ENCODE assay signal across 14 cellular contexts in genomic region chr2:197090713-197091367, GRCh38.
DNase-seq lines count a peak whose midpoint lies in the region; ATAC-seq and TF ChIP-seq lines count a peak whose summit lies in the region.
"Had no signal": no experiment of that assay in that cellular context is flagged by ENCODE, and none has a peak within 500 bp of the region (broad histone marks: within the 10 kb centered on the region; RNA-seq: fewer than 3 reads in every experiment).

No MANE protein-coding gene starts in this region.

- TF ChIP-seq CTCF in natural killer cell (IDR thresholded peaks at IDR 0.05): no peak
- no peak for TF ChIP-seq CTCF in upper lobe of right lung (IDR thresholded peaks at IDR 0.05)

- H3K36me3 Mint-ChIP-seq in natural killer cell: peaks cover 11% of the 10 kb centered on the region
- H3K36me3 Mint-ChIP-seq in natural killer cell treated with Interleukin-12 subunit alpha and Interleukin-12 subunit beta and Interleukin-15 and Interleukin-18, amount 100 ng/mL, for 72 hours: peaks cover 34% of the 10 kb centered on the region

- H3K27ac Mint-ChIP-seq in natural killer cell: peak overlapping the region; percentile 68
- no peak overlapping the region for H3K27ac Mint-ChIP-seq in natural killer cell treated with Interleukin-12 subunit alpha and Interleukin-12 subunit beta and Interleukin-15 and Interleukin-18, amount 100 ng/mL, for 72 hours
- H3K27ac Mint-ChIP-seq: activated CD4-positive, alpha-beta T cell treated with anti-CD3 and anti-CD28 coated beads, Interleukin-2, amount 10 ng/mL, durations not matched to agents 7 days and 5 days had no signal

- peaks cover 21 to 38% of the 10 kb centered on the region in 2 donors for H3K4me1 Mint-ChIP-seq in natural killer cell
- H3K4me1 Mint-ChIP-seq in natural killer cell treated with Interleukin-12 subunit alpha and Interleukin-12 subunit beta and Interleukin-15 and Interleukin-18, amount 100 ng/mL, for 72 hours (ENCODE audit: low read depth in 2 of 2): peaks cover 15 to 17% of the 10 kb centered on the region in 2 donors

- H3K27me3 ChIP-seq in upper lobe of right lung: no peaks in the 10 kb centered on the region
- H3K27me3 ChIP-seq: body of pancreas had no signal

- no peak overlapping the region for H3K27ac ChIP-seq in upper lobe of right lung
- H3K27ac ChIP-seq: body of pancreas, prostate gland had no signal

- no peaks in the 10 kb centered on the region for H3K9me3 Mint-ChIP-seq in natural killer cell
- no peaks in the 10 kb centered on the region for H3K9me3 Mint-ChIP-seq in natural killer cell treated with Interleukin-12 subunit alpha and Interleukin-12 subunit beta and Interleukin-15 and Interleukin-18, amount 100 ng/mL, for 72 hours
- H3K9me3 Mint-ChIP-seq: activated CD4-positive, alpha-beta T cell treated with anti-CD3 and anti-CD28 coated beads, Interleukin-2, amount 10 ng/mL, durations not matched to agents 7 days and 5 days had no signal

- no peak for DNase-seq in natural killer cell
- no peak for DNase-seq in natural killer cell treated with Interleukin-12 subunit alpha and Interleukin-12 subunit beta and Interleukin-15 and Interleukin-18, amount 100 ng/mL, for 72 hours (ENCODE audit: low spot score)
- DNase-seq in SHP77 treated with DMSO at 0.1 percent for 48 hours (lab: John Stamatoyannopoulos, UW): peak; percentile 38
- DNase-seq in islet precursor cell: peak; percentile 83
- DNase-seq in upper lobe of right lung: no peak
- no peak for DNase-seq in putamen (ENCODE audit: low spot score)
- DNase-seq in central memory CD4-positive, alpha-beta T cell: no peak
- no peak for DNase-seq in activated naive CD4-positive, alpha-beta T cell (lab: John Stamatoyannopoulos, UW)
- DNase-seq: activated CD4-positive, alpha-beta T cell treated with anti-CD3 and anti-CD28 coated beads, Interleukin-2, amount 10 ng/mL, durations not matched to agents 7 days and 5 days; body of pancreas; HCEC 1CT; PC-3; stimulated activated CD4-positive, alpha-beta T cell treated with anti-CD3 and anti-CD28 coated beads, Interleukin-1b, Interleukin-23, amount 100 ng/mL, for 48 hours had no signal

- H3K4me1 ChIP-seq in upper lobe of right lung: peaks cover 5% of the 10 kb centered on the region
- H3K4me1 ChIP-seq: body of pancreas, prostate gland had no signal

- no peaks in the 10 kb centered on the region for H3K27me3 Mint-ChIP-seq in natural killer cell (ENCODE audit: low read depth in 2 of 2)
- H3K27me3 Mint-ChIP-seq in natural killer cell treated with Interleukin-12 subunit alpha and Interleukin-12 subunit beta and Interleukin-15 and Interleukin-18, amount 100 ng/mL, for 72 hours: no peaks in the 10 kb centered on the region
- H3K27me3 Mint-ChIP-seq: activated CD4-positive, alpha-beta T cell treated with anti-CD3 and anti-CD28 coated beads, Interleukin-2, amount 10 ng/mL, durations not matched to agents 7 days and 5 days had no signal

- no peak for ATAC-seq in natural killer cell
- ATAC-seq in natural killer cell treated with Interleukin-12 subunit alpha and Interleukin-12 subunit beta and Interleukin-15 and Interleukin-18, amount 100 ng/mL, for 72 hours: no peak
- peak; percentile 38 for ATAC-seq in upper lobe of right lung
- ATAC-seq: body of pancreas, PC-3 had no signal

- H3K9me3 ChIP-seq in upper lobe of right lung: no peaks in the 10 kb centered on the region
- H3K9me3 ChIP-seq: body of pancreas, prostate gland had no signal

- H3K4me3 Mint-ChIP-seq in natural killer cell: no peak overlapping the region
- H3K4me3 Mint-ChIP-seq in natural killer cell treated with Interleukin-12 subunit alpha and Interleukin-12 subunit beta and Interleukin-15 and Interleukin-18, amount 100 ng/mL, for 72 hours: no peak overlapping the region
- H3K4me3 Mint-ChIP-seq: activated CD4-positive, alpha-beta T cell treated with anti-CD3 and anti-CD28 coated beads, Interleukin-2, amount 10 ng/mL, durations not matched to agents 7 days and 5 days had no signal

- no peak overlapping the region for H3K4me3 ChIP-seq in upper lobe of right lung
- H3K4me3 ChIP-seq: body of pancreas, prostate gland had no signal

- intact Hi-C loops in natural killer cell (cut with micrococcal nuclease) (no loop called here), upper lobe of right lung (cut with DNase I) (no loop called here)

- no peaks in the 10 kb centered on the region for H3K36me3 ChIP-seq in upper lobe of right lung
- H3K36me3 ChIP-seq: prostate gland had no signal

Comparison
In these comparisons a context has a peak if more than half of its experiments do, and no peak if none do; other contexts are left out.
1. H3K27ac Mint-ChIP-seq: peak in natural killer cell (2 of 2); none in natural killer cell treated with Interleukin-12 subunit alpha and Interleukin-12 subunit beta and Interleukin-15 and Interleukin-18, amount 100 ng/mL, for 72 hours (0 of 2).
2. DNase-seq: peak in SHP77 treated with DMSO at 0.1 percent for 48 hours (single experiment) and islet precursor cell (single experiment); none in natural killer cell (single experiment), natural killer cell treated with Interleukin-12 subunit alpha and Interleukin-12 subunit beta and Interleukin-15 and Interleukin-18, amount 100 ng/mL, for 72 hours (single experiment), upper lobe of right lung (single experiment), putamen (single experiment), central memory CD4-positive, alpha-beta T cell (single experiment) and activated naive CD4-positive, alpha-beta T cell (0 of 4).